In the genomic region with DNA sequence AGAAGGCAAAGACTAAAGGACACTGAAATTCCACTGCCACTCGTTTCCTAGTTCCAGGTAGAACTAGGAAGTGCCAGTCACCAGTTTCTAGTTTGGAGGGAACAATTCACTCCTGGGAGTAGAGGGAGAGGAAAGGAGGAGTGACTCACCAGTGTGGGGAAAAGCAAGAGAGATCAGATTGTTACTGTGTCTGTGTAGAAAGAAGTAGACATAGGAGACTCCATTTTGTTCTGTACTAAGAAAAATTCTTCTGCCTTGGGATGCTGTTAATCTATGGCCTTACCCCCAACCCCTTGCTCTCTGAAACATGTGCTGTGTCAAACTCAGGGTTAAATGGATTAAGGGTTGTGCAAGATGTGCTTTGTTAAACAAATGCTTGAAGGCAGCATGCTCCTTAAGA, we compare ENCODE assay signal across 8 cellular contexts. TPM values are rescaled to one million over a fixed set of nuclear protein-coding genes. Genes with fewer than 3 reads are reported as not detected.
DNase-seq lines count a peak whose midpoint lies in the region; ATAC-seq, FAIRE-seq and TF ChIP-seq lines count a peak whose summit lies in the region.
"Not testable (repeated sequence)": the region's sequence is repeated elsewhere in the genome, so short reads cannot be mapped to it uniquely, and the experiment has no call there.
"Had no signal": no experiment of that assay in that cellular context is flagged by ENCODE, and none has a peak within 500 bp of the region (broad histone marks: within the 10 kb centered on the region; RNA-seq: fewer than 3 reads in every experiment).

No MANE protein-coding gene starts in this region.

- H3K79me2 ChIP-seq in smooth muscle cell (ENCODE audit: low read depth), result peaks cover 48% of the 10 kb centered on the region

- intact Hi-C loops in IMR-90 (cut with micrococcal nuclease); activated B cell treated with CpG ODN at 0.5 μM for 24 hours (cut with micrococcal nuclease): not testable (repeated sequence)

- peaks cover 39 to 75% (median 54%) of the 10 kb centered on the region in 3 donors for H3K4me1 Mint-ChIP-seq in CD8-positive, alpha-beta memory T cell
- H3K4me1 Mint-ChIP-seq in activated B cell treated with CpG ODN at 0.5 μM for 24 hours, result peaks cover 44% of the 10 kb centered on the region

- not testable (repeated sequence) for H3K18ac ChIP-seq in IMR-90 (ENCODE audit: low read depth, low read length)

- H3K9ac ChIP-seq in IMR-90 (ENCODE audit: low read depth, low read length); smooth muscle cell (ENCODE audit: low read depth): not testable (repeated sequence)

- not testable (repeated sequence) for H3K14ac ChIP-seq in IMR-90 (replicated peaks; ENCODE audit: low read depth, low read length)

- H3K36me3 Mint-ChIP-seq in CD8-positive, alpha-beta memory T cell; activated B cell treated with CpG ODN at 0.5 μM for 24 hours (ENCODE audit: low read depth): not testable (repeated sequence)

- H3K4me3 ChIP-seq in CD8-positive, alpha-beta memory T cell (ENCODE audit: low read length); IMR-90 (ENCODE audit: insufficient read depth, low read depth, low read length); bronchial epithelial cell (ENCODE audit: low read depth, low read length); fibroblast of villous mesenchyme (ENCODE audit: low read depth, low read length); smooth muscle cell: not testable (repeated sequence)

- peak overlapping the region; percentile 32 for H2AFZ ChIP-seq in IMR-90 (replicated peaks; ENCODE audit: low read length, poor library complexity)
- not testable (repeated sequence) for H2AFZ ChIP-seq in smooth muscle cell (ENCODE audit: low read depth)

- H3K23ac ChIP-seq in IMR-90 (ENCODE audit: low read depth, low read length), result not testable (repeated sequence)

- not testable (repeated sequence) for H4K91ac ChIP-seq in IMR-90 (ENCODE audit: insufficient read depth, low read depth, low read length)

- not testable (repeated sequence) for H4K20me1 ChIP-seq in IMR-90 (ENCODE audit: insufficient read depth, low read length); smooth muscle cell (ENCODE audit: low read depth)

- not testable (repeated sequence) for H2BK20ac ChIP-seq in IMR-90 (ENCODE audit: low read depth, low read length)

- not testable (repeated sequence) for DNase-seq in CD8-positive, alpha-beta memory T cell; IMR-90; activated B cell treated with CpG ODN at 0.5 μM for 24 hours; smooth muscle cell (lab: John Stamatoyannopoulos, UW; ENCODE audit: unreplicated experiment)
- DNase-seq in bronchial epithelial cell (ENCODE audit: low read depth) (peak; percentile 77), fibroblast of villous mesenchyme (ENCODE audit: low read depth) (peak; percentile 30), lung microvascular endothelial cell (ENCODE audit: low read depth in 2 of 2) (peak; percentile 31 to 56)

- POLR2A ChIA-PET in CD8-positive, alpha-beta memory T cell (lab: Charles Lee); IMR-90 (lab: Charles Lee; ENCODE audit: unreplicated experiment): not testable (repeated sequence)
- POLR2A ChIA-PET in activated B cell treated with CpG ODN at 0.5 μM for 24 hours (lab: Charles Lee), result interaction anchor here (1.6 kb wide), 1 partner anchor 29 kb away, joined by 4 read pairs; the partner anchor contains the start of gene USF1

- not testable (repeated sequence) for H2AK9ac ChIP-seq in IMR-90 (replicated peaks; ENCODE audit: low read depth, low read length, poor library complexity)

- H2BK5ac ChIP-seq in IMR-90 (ENCODE audit: low read depth, low read length, poor library complexity, severe bottlenecking), result not testable (repeated sequence)

- TF ChIP-seq RAD21 in IMR-90 (IDR thresholded peaks at IDR 0.05; ENCODE audit: low read length), result not testable (repeated sequence)

- H4K5ac ChIP-seq in IMR-90 (ENCODE audit: low read depth, low read length), result not testable (repeated sequence)

- not testable (repeated sequence) for H3K4me2 ChIP-seq in IMR-90 (ENCODE audit: low read depth, low read length)
- H3K4me2 ChIP-seq in smooth muscle cell, result peak overlapping the region; percentile 8

- FAIRE-seq in bronchial epithelial cell (lab: Jason Lieb, UNC), result not testable (repeated sequence)

- H3K56ac ChIP-seq in IMR-90 (ENCODE audit: extremely low read depth, insufficient read depth, low read length), result not testable (repeated sequence)

- H2BK120ac ChIP-seq in IMR-90 (ENCODE audit: low read depth, low read length), result not testable (repeated sequence)

- not testable (repeated sequence) for H3K27me3 Mint-ChIP-seq in CD8-positive, alpha-beta memory T cell; activated B cell treated with CpG ODN at 0.5 μM for 24 hours

- peaks cover 10% of the 10 kb centered on the region for H3K9me1 ChIP-seq in IMR-90 (ENCODE audit: insufficient read depth, low read length)

- TF ChIP-seq POLR2A in IMR-90 (IDR thresholded peaks at IDR 0.05; ENCODE audit: low read depth, low read length), result not testable (repeated sequence)

- H3K36me3 ChIP-seq in CD8-positive, alpha-beta memory T cell (ENCODE audit: insufficient read depth, low read length); IMR-90 (ENCODE audit: control insufficient read depth, insufficient read depth, low read length); bronchial epithelial cell (ENCODE audit: control insufficient read depth, insufficient read depth, low read length); smooth muscle cell (ENCODE audit: low read depth): not testable (repeated sequence)

- H3K79me1 ChIP-seq in IMR-90 (ENCODE audit: low read depth in 1 of 2, low read length in 2 of 2), result not testable (repeated sequence)

- H2AK5ac ChIP-seq in IMR-90 (ENCODE audit: low read depth, low read length), result not testable (repeated sequence)

- not testable (repeated sequence) for H3K9me3 Mint-ChIP-seq in CD8-positive, alpha-beta memory T cell; activated B cell treated with CpG ODN at 0.5 μM for 24 hours

- not testable (repeated sequence) for H3F3A ChIP-seq in smooth muscle cell (ENCODE audit: low read depth)

- peaks cover 52% of the 10 kb centered on the region for H3K4me1 ChIP-seq in CD8-positive, alpha-beta memory T cell (ENCODE audit: insufficient read depth, low read length)
- not testable (repeated sequence) for H3K4me1 ChIP-seq in IMR-90 (ENCODE audit: control insufficient read depth, insufficient read depth, low read length)
- peaks cover 20% of the 10 kb centered on the region for H3K4me1 ChIP-seq in smooth muscle cell (ENCODE audit: low read depth)

- ATAC-seq in IMR-90 (ENCODE audit: low read depth); activated B cell treated with CpG ODN at 0.5 μM for 24 hours (ENCODE audit: low read depth): not testable (repeated sequence)

- H3K27me3 ChIP-seq in CD8-positive, alpha-beta memory T cell (ENCODE audit: insufficient read depth, low read length, poor library complexity, severe bottlenecking); bronchial epithelial cell (ENCODE audit: control insufficient read depth, insufficient read depth, low read length); smooth muscle cell (ENCODE audit: low read depth): not testable (repeated sequence)
- peaks cover 28% of the 10 kb centered on the region for H3K27me3 ChIP-seq in IMR-90 (ENCODE audit: control insufficient read depth, insufficient read depth, low read length)

- H4K8ac ChIP-seq in IMR-90 (ENCODE audit: low read depth in 2 of 2, low read length in 2 of 2), result not testable (repeated sequence)

- not testable (repeated sequence) for BruUV-seq in IMR-90 (replicated peaks; lab: Mats Ljungman, UMichigan)

- peak overlapping the region in 5 of 8 donors; percentile 3 to 95 (median 70) for H3K27ac Mint-ChIP-seq in CD8-positive, alpha-beta memory T cell
- peak overlapping the region; percentile 66 for H3K27ac Mint-ChIP-seq in activated B cell treated with CpG ODN at 0.5 μM for 24 hours

- CTCF ChIA-PET in CD8-positive, alpha-beta memory T cell (lab: Charles Lee); IMR-90 (lab: Yijun Ruan, JAX); activated B cell treated with CpG ODN at 0.5 μM for 24 hours (lab: Charles Lee): not testable (repeated sequence)

- WGBS in IMR-90 (ENCODE audit: extremely low coverage in 2 of 2, insufficient read length in 1 of 2), 2 experiments, result no CpG with 5 or more reads among the region's 1 CpG
- 53% methylated on average over 1 of the region's 1 CpG for WGBS in smooth muscle cell (ENCODE audit: low lambda C conversion rate)

- in situ Hi-C loops in IMR-90 (cut with MboI; ENCODE audit: low sequenced_read_pairs), result not testable (repeated sequence)

- not testable (repeated sequence) for H3K27ac ChIP-seq in CD8-positive, alpha-beta memory T cell (ENCODE audit: low read depth, low read length); IMR-90 (ENCODE audit: insufficient read depth, low read length)
- peak overlapping the region; percentile 71 for H3K27ac ChIP-seq in smooth muscle cell (ENCODE audit: low read depth)

- not testable (repeated sequence) for H3K4me3 Mint-ChIP-seq in CD8-positive, alpha-beta memory T cell; activated B cell treated with CpG ODN at 0.5 μM for 24 hours

- dilution Hi-C loops in IMR-90 (cut with HindIII; ENCODE audit: low sequenced_read_pairs, unreplicated experiment), result not testable (repeated sequence)

- not testable (repeated sequence) for H3K4ac ChIP-seq in IMR-90 (ENCODE audit: low read depth, low read length)

- not testable (repeated sequence) for H2BK15ac ChIP-seq in IMR-90 (ENCODE audit: low read depth, low read length)

- not testable (repeated sequence) for TF ChIP-seq CTCF in IMR-90 (conservative IDR thresholded peaks at IDR 0.05; ENCODE audit: low read depth, low read length); activated B cell treated with CpG ODN at 0.5 μM for 24 hours (IDR thresholded peaks at IDR 0.05); bronchial epithelial cell (IDR thresholded peaks at IDR 0.05; ENCODE audit: insufficient read depth, low read length, severe bottlenecking); fibroblast of villous mesenchyme (IDR thresholded peaks at IDR 0.05; ENCODE audit: insufficient read depth, low read depth, low read length); smooth muscle cell (IDR thresholded peaks at IDR 0.05; ENCODE audit: borderline replicate concordance, insufficient read depth, poor library complexity, severe bottlenecking)

- not testable (repeated sequence) for H3K9me3 ChIP-seq in CD8-positive, alpha-beta memory T cell (ENCODE audit: low read length); IMR-90 (ENCODE audit: control insufficient read depth, insufficient read depth, low read length); smooth muscle cell (replicated peaks; ENCODE audit: low read depth)

RNA-seq across cellular contexts. Expression of gene F11R, which starts 4.3 kb away (rescaled TPM):
- total RNA-seq in CD8-positive, alpha-beta memory T cell, result 10 to 100 TPM; 11.6 to 14.1 TPM
- 18.3 TPM for polyA plus RNA-seq in CD8-positive, alpha-beta memory T cell
- total RNA-seq in IMR-90 (2012; rRNA removed), result 0.83 and 2.2 TPM in 2 replicates
- 0.47 and 0.79 TPM in 2 replicates for polyA plus RNA-seq in IMR-90 (2012; rRNA removed)
- polyA plus RNA-seq in IMR-90 (2012; cell fraction: cytosol; rRNA removed), result 0.78 and 2.0 TPM in 2 replicates
- 0.44 and 0.60 TPM in 2 replicates for polyA plus RNA-seq in IMR-90 (2012; cell fraction: nucleus; rRNA removed; ENCODE audit: low replicate concordance)
- 11.1 and 11.6 TPM in 2 replicates for total RNA-seq in activated B cell treated with CpG ODN at 0.5 μM for 24 hours
- 269 and 280 TPM in 2 replicates for total RNA-seq in bronchial epithelial cell
- total RNA-seq in fibroblast of villous mesenchyme, result 0.32 and 5.6 TPM in 2 replicates
- total RNA-seq in lung microvascular endothelial cell, result 49.3 and 150 TPM in 2 replicates
- total RNA-seq in smooth muscle cell, result 57.8 and 62.5 TPM in 2 replicates
- 26.4 and 35.6 TPM in 2 replicates for polyA plus RNA-seq in smooth muscle cell

RNA-seq across cellular contexts. Expression of gene TSTD1, which starts 22.1 kb away (rescaled TPM):
- total RNA-seq in CD8-positive, alpha-beta memory T cell, result 10 to 100 TPM; 40.2 to 46.1 TPM
- 288 TPM for polyA plus RNA-seq in CD8-positive, alpha-beta memory T cell
- total RNA-seq in IMR-90 (2012; rRNA removed), result not detected in 2 replicates
- 0.21 TPM in 1 of 2 replicates, not detected in the other for polyA plus RNA-seq in IMR-90 (2012; rRNA removed)
- polyA plus RNA-seq in IMR-90 (2012; cell fraction: cytosol; rRNA removed), result 0.49 TPM in 1 of 2 replicates, not detected in the other
- polyA plus RNA-seq in IMR-90 (2012; cell fraction: nucleus; rRNA removed; ENCODE audit: low replicate concordance), result 0.25 and 0.46 TPM in 2 replicates
- total RNA-seq in activated B cell treated with CpG ODN at 0.5 μM for 24 hours, result 69.8 and 70.2 TPM in 2 replicates
- 55.5 and 87.1 TPM in 2 replicates for total RNA-seq in bronchial epithelial cell
- total RNA-seq in fibroblast of villous mesenchyme, result 1.6 and 18.6 TPM in 2 replicates
- 1.7 and 7.1 TPM in 2 replicates for total RNA-seq in lung microvascular endothelial cell
- 11.5 and 48.0 TPM in 2 replicates for total RNA-seq in smooth muscle cell
- polyA plus RNA-seq in smooth muscle cell, result 26.0 and 63.2 TPM in 2 replicates

RNA-seq across cellular contexts. Expression of gene USF1, which starts 29.1 kb away (rescaled TPM):
- total RNA-seq in CD8-positive, alpha-beta memory T cell, result 10 to 100 TPM; 63.3 to 67.7 TPM
- polyA plus RNA-seq in CD8-positive, alpha-beta memory T cell, result 6.7 TPM
- total RNA-seq in IMR-90 (2012; rRNA removed), result 62.2 and 78.9 TPM in 2 replicates
- polyA plus RNA-seq in IMR-90 (2012; rRNA removed), result 34.6 and 37.1 TPM in 2 replicates
- polyA plus RNA-seq in IMR-90 (2012; cell fraction: cytosol; rRNA removed), result 14.0 and 18.6 TPM in 2 replicates
- polyA plus RNA-seq in IMR-90 (2012; cell fraction: nucleus; rRNA removed; ENCODE audit: low replicate concordance), result 122 and 130 TPM in 2 replicates
- 134 and 143 TPM in 2 replicates for total RNA-seq in activated B cell treated with CpG ODN at 0.5 μM for 24 hours
- total RNA-seq in bronchial epithelial cell, result 58.4 and 70.2 TPM in 2 replicates
- total RNA-seq in fibroblast of villous mesenchyme, result 52.5 and 62.2 TPM in 2 replicates
- total RNA-seq in lung microvascular endothelial cell, result 83.0 and 105 TPM in 2 replicates
- total RNA-seq in smooth muscle cell, result 47.0 and 51.7 TPM in 2 replicates
- polyA plus RNA-seq in smooth muscle cell, result 18.2 and 20.0 TPM in 2 replicates

RNA-seq across cellular contexts. Expression of gene ARHGAP30, which starts 53.0 kb away (rescaled TPM):
- 100 to 1,000 TPM; 147 to 149 TPM for total RNA-seq in CD8-positive, alpha-beta memory T cell
- polyA plus RNA-seq in CD8-positive, alpha-beta memory T cell, result 213 TPM
- total RNA-seq in IMR-90 (2012; rRNA removed) (not detected in 2 replicates), activated B cell treated with CpG ODN at 0.5 μM for 24 hours (154 and 158 TPM in 2 replicates), bronchial epithelial cell (1.3 and 3.1 TPM in 2 replicates), fibroblast of villous mesenchyme (under 0.01 TPM in 1 of 2 replicates, not detected in the other), lung microvascular endothelial cell (not detected in 2 replicates), smooth muscle cell (0.90 and 1.2 TPM in 2 replicates)
- polyA plus RNA-seq in IMR-90 (2012; rRNA removed) (0.02 and 0.03 TPM in 2 replicates), smooth muscle cell (0.13 and 1.1 TPM in 2 replicates)
- not detected in 2 replicates for polyA plus RNA-seq in IMR-90 (2012; cell fraction: cytosol; rRNA removed)
- 0.05 TPM in 1 of 2 replicates, not detected in the other for polyA plus RNA-seq in IMR-90 (2012; cell fraction: nucleus; rRNA removed; ENCODE audit: low replicate concordance)
- total RNA-seq: pulmonary artery endothelial cell had no signal
